8 cellular contexts compared by ENCODE assay signal in genomic region chr7:44797329-44798258, GRCh38. TPM values are rescaled to one million over a fixed set of nuclear protein-coding genes. Genes with fewer than 3 reads are reported as not detected.
A peak's percentile ranks its signal among the peaks of the same experiment; 100 is the strongest.
DNase-seq lines count a peak whose midpoint lies in the region; ATAC-seq, FAIRE-seq and TF ChIP-seq lines count a peak whose summit lies in the region.

No MANE protein-coding gene starts in this region.

- H3K9me1 ChIP-seq in endothelial cell of umbilical vein (replicated peaks; ENCODE audit: control insufficient read depth, extremely low read depth, insufficient read depth, low read length), result no peaks in the 10 kb centered on the region

- no peak overlapping the region for H2AFZ ChIP-seq in OCI-LY3 (ENCODE audit: low read depth, low read length)
- H2AFZ ChIP-seq in endothelial cell of umbilical vein (ENCODE audit: low read depth, low read length), result no peak overlapping the region

- H3K79me2 ChIP-seq in OCI-LY3 (ENCODE audit: low read length) (peaks cover 57% of the 10 kb centered on the region), endothelial cell of umbilical vein (ENCODE audit: control insufficient read depth, insufficient read depth, low read length) (peaks cover 50% of the 10 kb centered on the region)

- FAIRE-seq in endothelial cell of umbilical vein (lab: Jason Lieb, UNC), result peak; percentile 87

- peaks cover 24% of the 10 kb centered on the region for H3K4me1 Mint-ChIP-seq in mesothelial cell of epicardium

- DNase-seq in COR-L47 (lab: John Stamatoyannopoulos, UW) (peak; percentile 82), HuH-7.5 (ENCODE audit: low spot score) (peak; percentile 75), activated T-cell treated with anti-CD3 and anti-CD28 coated beads for 24 hours (ENCODE audit: low read depth) (peak; percentile 79), endothelial cell of umbilical vein (ENCODE audit: low read depth, low spot score) (peak; percentile 90), mesothelial cell of epicardium (ENCODE audit: low spot score in 2 of 2, unreplicated experiment in 2 of 2) (peak; percentile 50 to 78)
- peak; percentile 51 for DNase-seq in stimulated activated CD8-positive, alpha-beta memory T cell treated with anti-CD3 and anti-CD28 coated beads, Interleukin-15, amount 100 ng/mL, for 24 hours (ENCODE audit: low read depth)

- H3K4me3 ChIP-seq in OCI-LY3 (ENCODE audit: low read length) (peak overlapping the region; percentile 95), endothelial cell of umbilical vein (replicated peaks in 1 of 3; ENCODE audit: insufficient read depth in 1 of 3, low read depth in 1 of 3, low read length in 3 of 3) (peak overlapping the region; percentile 91 to 93 (median 93))

- H3K27ac ChIP-seq in OCI-LY3 (ENCODE audit: low read length) (peak overlapping the region; percentile 87), endothelial cell of umbilical vein (ENCODE audit: insufficient read depth, low read depth, low read length) (peak overlapping the region; percentile 97)

- H3K4me1 ChIP-seq in OCI-LY3 (ENCODE audit: low read length) (peaks cover 18% of the 10 kb centered on the region), endothelial cell of umbilical vein (ENCODE audit: control insufficient read depth, extremely low read depth, insufficient read depth, low read length) (peaks cover 10% of the 10 kb centered on the region)

- TF ChIP-seq POLR2A in endothelial cell of umbilical vein (IDR thresholded peaks at IDR 0.05; ENCODE audit: low read depth, low read length), result peak; percentile 43

- H3K36me3 ChIP-seq in OCI-LY3 (replicated peaks; ENCODE audit: low read depth, low read length) (peaks cover 46% of the 10 kb centered on the region), endothelial cell of umbilical vein (ENCODE audit: control insufficient read depth in 2 of 2, extremely low read depth in 1 of 2, insufficient read depth in 2 of 2, low read length in 2 of 2) (peaks cover 18 to 25% of the 10 kb centered on the region in 2 experiments)

- CTCF ChIA-PET in endothelial cell of umbilical vein (lab: Charles Lee), result interaction anchor here (1.0 to 2.4 kb wide), 5 partner anchors 11 to 209 kb away, joined by 3 to 14 read pairs (median 4); partner anchors contain the start of gene H2AZ2

- intact Hi-C loops in endothelial cell of umbilical vein (cut with micrococcal nuclease), result loop anchor here (1.0 to 2.0 kb wide), 3 partner anchors 51 to 210 kb away; partner anchors contain the start of gene H2AZ2

- peak overlapping the region; percentile 100 for H3K4me2 ChIP-seq in OCI-LY3 (ENCODE audit: low read length)
- H3K4me2 ChIP-seq in endothelial cell of umbilical vein (ENCODE audit: insufficient read depth, low read length), result peak overlapping the region; percentile 91

- peak overlapping the region; percentile 89 for H3K4me3 Mint-ChIP-seq in mesothelial cell of epicardium

- ATAC-seq in GM21423 (IDR thresholded peaks at IDR 0.05; ENCODE audit: unreplicated experiment), result peak; percentile 43

- peak; percentile 68 for TF ChIP-seq CTCF in OCI-LY3 (IDR thresholded peaks at IDR 0.05; ENCODE audit: low read depth, low read length)
- TF ChIP-seq CTCF in endothelial cell of umbilical vein (IDR thresholded peaks at IDR 0.05; ENCODE audit: extremely low read depth in 1 of 2, insufficient read depth in 1 of 2, low read depth in 1 of 2, low read length in 2 of 2), result peak; percentile 20 to 56
- no peak for TF ChIP-seq CTCF in mesothelial cell of epicardium (IDR thresholded peaks at IDR 0.05; ENCODE audit: unreplicated experiment)

- H3K9ac ChIP-seq in OCI-LY3 (ENCODE audit: low read length) (peak overlapping the region; percentile 99), endothelial cell of umbilical vein (replicated peaks; ENCODE audit: extremely low read depth, insufficient read depth, low read length) (peak overlapping the region; percentile 100)

- H3K27ac Mint-ChIP-seq in mesothelial cell of epicardium, result peak overlapping the region; percentile 93

- peaks cover 22% of the 10 kb centered on the region for H3K36me3 Mint-ChIP-seq in mesothelial cell of epicardium

- H3K9me3 Mint-ChIP-seq in mesothelial cell of epicardium, result no peaks in the 10 kb centered on the region

- dilution Hi-C loops in endothelial cell of umbilical vein (cut with MboI; ENCODE audit: extremely low pct_ligation_motif_present, low sequenced_read_pairs), result no loop called here

- no peaks in the 10 kb centered on the region for H3K27me3 Mint-ChIP-seq in mesothelial cell of epicardium (ENCODE audit: low read depth)

- H3K9me3 ChIP-seq in OCI-LY3 (ENCODE audit: insufficient read depth, low read length) (no peaks in the 10 kb centered on the region), endothelial cell of umbilical vein (replicated peaks; ENCODE audit: control insufficient read depth, insufficient read depth, low read length) (no peaks in the 10 kb centered on the region)

- POLR2A ChIA-PET in endothelial cell of umbilical vein (lab: Charles Lee), result interaction anchor here (0.9 to 1.5 kb wide), 5 partner anchors 26 to 206 kb away, joined by 3 to 10 read pairs (median 3); partner anchors contain the start of genes H2AZ2 and OGDH

- H4K20me1 ChIP-seq in OCI-LY3 (ENCODE audit: insufficient read depth, low read length), result peaks cover 45% of the 10 kb centered on the region
- H4K20me1 ChIP-seq in endothelial cell of umbilical vein (replicated peaks; ENCODE audit: control insufficient read depth, extremely low read depth, insufficient read depth, low read length), result peaks cover 10% of the 10 kb centered on the region

- no peaks in the 10 kb centered on the region for H3K27me3 ChIP-seq in OCI-LY3 (ENCODE audit: low read depth, low read length)
- H3K27me3 ChIP-seq in endothelial cell of umbilical vein (ENCODE audit: control insufficient read depth in 2 of 2, insufficient read depth in 2 of 2, low read length in 2 of 2), result no peaks in the 10 kb centered on the region

- TSS peak; percentile 31 for BruUV-seq in endothelial cell of umbilical vein (replicated peaks; lab: Mats Ljungman, UMichigan)

TF ChIP-seq in endothelial cell of umbilical vein, 7 proteins besides CTCF, POLR2A, EP300 and RAD21:
- TF ChIP-seq MAX (IDR thresholded peaks at IDR 0.05; ENCODE audit: insufficient read depth, insufficient read length) (peak; percentile 25), EZH2 (IDR thresholded peaks at IDR 0.05; ENCODE audit: borderline replicate concordance, low read depth, low read length, severe bottlenecking) (no peak)

RNA-seq across cellular contexts. Expression of gene PPIA, which starts 1.1 kb away (rescaled TPM):
- 2,542 and 2,602 TPM in 2 replicates for total RNA-seq in endothelial cell of umbilical vein
- 4,328 and 5,159 TPM in 2 replicates for polyA plus RNA-seq in endothelial cell of umbilical vein
- polyA plus RNA-seq in endothelial cell of umbilical vein (2011; cell fraction: cytosol; rRNA removed), result 6,306 and 6,778 TPM in 2 replicates
- polyA plus RNA-seq in endothelial cell of umbilical vein (2011; cell fraction: nucleus; rRNA removed), result 2,365 and 2,568 TPM in 2 replicates
- polyA plus RNA-seq in endothelial cell of umbilical vein (2012), result 2,438 and 3,460 TPM in 2 replicates
- polyA minus RNA-seq in endothelial cell of umbilical vein, result 1,934 and 2,592 TPM in 2 replicates
- polyA minus RNA-seq in endothelial cell of umbilical vein (2011; cell fraction: cytosol; rRNA and poly(A)+ RNA removed), result 785 TPM
- 303 and 436 TPM in 2 replicates for polyA minus RNA-seq in endothelial cell of umbilical vein (2011; cell fraction: nucleus; rRNA and poly(A)+ RNA removed)
- total RNA-seq in mesothelial cell of epicardium, result 935 to 982 TPM (median 943 TPM) in 3 replicates

RNA-seq across cellular contexts. Expression of gene ZMIZ2, which starts 48.9 kb away (rescaled TPM):
- total RNA-seq in endothelial cell of umbilical vein (87.5 and 88.6 TPM in 2 replicates), mesothelial cell of epicardium (164 to 169 TPM (median 164 TPM) in 3 replicates)
- 30.6 and 37.6 TPM in 2 replicates for polyA plus RNA-seq in endothelial cell of umbilical vein
- polyA plus RNA-seq in endothelial cell of umbilical vein (2011; cell fraction: cytosol; rRNA removed), result 11.5 and 13.4 TPM in 2 replicates
- 135 and 170 TPM in 2 replicates for polyA plus RNA-seq in endothelial cell of umbilical vein (2011; cell fraction: nucleus; rRNA removed)
- 40.0 and 70.2 TPM in 2 replicates for polyA plus RNA-seq in endothelial cell of umbilical vein (2012)
- polyA minus RNA-seq in endothelial cell of umbilical vein, result 29.5 and 32.5 TPM in 2 replicates
- polyA minus RNA-seq in endothelial cell of umbilical vein (2011; cell fraction: cytosol; rRNA and poly(A)+ RNA removed), result 11.8 TPM
- polyA minus RNA-seq in endothelial cell of umbilical vein (2011; cell fraction: nucleus; rRNA and poly(A)+ RNA removed), result 62.5 and 77.2 TPM in 2 replicates

RNA-seq across cellular contexts. Expression of gene H2AZ2, which starts 50.3 kb away (rescaled TPM):
- 226 and 232 TPM in 2 replicates for total RNA-seq in endothelial cell of umbilical vein
- 192 and 225 TPM in 2 replicates for polyA plus RNA-seq in endothelial cell of umbilical vein
- polyA plus RNA-seq in endothelial cell of umbilical vein (2011; cell fraction: cytosol; rRNA removed), result 270 and 309 TPM in 2 replicates
- polyA plus RNA-seq in endothelial cell of umbilical vein (2011; cell fraction: nucleus; rRNA removed), result 101 and 114 TPM in 2 replicates
- 151 and 242 TPM in 2 replicates for polyA plus RNA-seq in endothelial cell of umbilical vein (2012)
- polyA minus RNA-seq in endothelial cell of umbilical vein, result 134 and 158 TPM in 2 replicates
- polyA minus RNA-seq in endothelial cell of umbilical vein (2011; cell fraction: cytosol; rRNA and poly(A)+ RNA removed), result 101 TPM
- polyA minus RNA-seq in endothelial cell of umbilical vein (2011; cell fraction: nucleus; rRNA and poly(A)+ RNA removed), result 26.6 and 40.5 TPM in 2 replicates
- total RNA-seq in mesothelial cell of epicardium, result 150 to 156 TPM (median 156 TPM) in 3 replicates

Comparison
In these comparisons a context has a peak if more than half of its experiments do, and no peak if none do; other contexts are left out.
1. Peak in every context shown above with its lines: DNase-seq, ATAC-seq, H3K4me3 ChIP-seq and H3K27ac ChIP-seq.